26 cellular contexts compared by ENCODE assay signal in genomic region chr6:143578054-143578453, GRCh38.
"Had no signal": no experiment of that assay in that cellular context is flagged by ENCODE, and none has a peak within 500 bp of the region (broad histone marks: within the 10 kb centered on the region; RNA-seq: fewer than 3 reads in every experiment).

No MANE protein-coding gene starts in this region.

- DNase-seq: effector CD8-positive, alpha-beta T cell; endodermal cell; foreskin fibroblast; gastrocnemius medialis; head of caudate nucleus; kidney; natural killer cell; occipital lobe; pancreas; retina; right lobe of liver; small intestine; stimulated activated CD4-positive, alpha-beta T cell treated with anti-CD3 and anti-CD28 coated beads, Interleukin-15, amount 100 ng/mL, for 24 hours; stimulated activated CD4-positive, alpha-beta T cell treated with anti-CD3 and anti-CD28 coated beads, Interleukin-2, amount 100 ng/mL, for 48 hours; stimulated activated naive CD4-positive, alpha-beta T cell; stimulated activated naive CD8-positive, alpha-beta T cell treated with anti-CD3 and anti-CD28 coated beads, Interleukin-15, amount 100 ng/mL, for 72 hours; transverse colon; upper lobe of right lung; uterus had no signal

- H3K27ac Mint-ChIP-seq: endodermal cell, memory B cell, natural killer cell had no signal

- H3K4me3 ChIP-seq: gastrocnemius medialis, hepatocyte, lung, pancreas, right lobe of liver, suprapubic skin, transverse colon, upper lobe of right lung, uterus had no signal

- H3K27ac ChIP-seq: epithelial cell of prostate, gastrocnemius medialis, hepatocyte, pancreas, right lobe of liver, suprapubic skin, transverse colon, upper lobe of right lung, uterus had no signal

- H3K36me3 Mint-ChIP-seq: natural killer cell had no signal

- H3K9me3 ChIP-seq: gastrocnemius medialis, pancreas, right lobe of liver, suprapubic skin, transverse colon, upper lobe of right lung, uterus had no signal

- H3K27me3 ChIP-seq: gastrocnemius medialis, hepatocyte, pancreas, right lobe of liver, suprapubic skin, transverse colon, upper lobe of right lung, uterus had no signal

- H3K4me3 Mint-ChIP-seq: endodermal cell; memory B cell; natural killer cell; stimulated activated naive CD8-positive, alpha-beta T cell treated with anti-CD3 and anti-CD28 coated beads, Interleukin-15, amount 100 ng/mL, for 72 hours had no signal

- H3K27me3 Mint-ChIP-seq: memory B cell; stimulated activated naive CD8-positive, alpha-beta T cell treated with anti-CD3 and anti-CD28 coated beads, Interleukin-15, amount 100 ng/mL, for 72 hours had no signal

- H3K4me1 ChIP-seq: pancreas, upper lobe of right lung, uterus had no signal

- ATAC-seq: esophagus mucosa; gastrocnemius medialis; left lobe of liver; natural killer cell; pancreas; right lobe of liver; stimulated activated naive CD8-positive, alpha-beta T cell treated with anti-CD3 and anti-CD28 coated beads, Interleukin-15, amount 100 ng/mL, for 72 hours; upper lobe of right lung had no signal

- H3K9me3 Mint-ChIP-seq: memory B cell; natural killer cell; stimulated activated naive CD8-positive, alpha-beta T cell treated with anti-CD3 and anti-CD28 coated beads, Interleukin-15, amount 100 ng/mL, for 72 hours had no signal

- H3K36me3 ChIP-seq: gastrocnemius medialis, pancreas, right lobe of liver, suprapubic skin, transverse colon, upper lobe of right lung, uterus had no signal
